Comparison of ENCODE assay signal across 1 cellular context in genomic region chr6:149846321-149846720, GRCh38.
TF ChIP-seq lines count a peak whose summit lies in the region.

No MANE protein-coding gene starts in this region.

TF ChIP-seq in K562, 482 proteins besides CTCF, POLR2A, EP300 and RAD21 (continued from another document):
- TF ChIP-seq ZNF398 (CRISPR knock-in tag; IDR thresholded peaks at IDR 0.05), result no peak
